8 cellular contexts compared by ENCODE assay signal in the genomic region with DNA sequence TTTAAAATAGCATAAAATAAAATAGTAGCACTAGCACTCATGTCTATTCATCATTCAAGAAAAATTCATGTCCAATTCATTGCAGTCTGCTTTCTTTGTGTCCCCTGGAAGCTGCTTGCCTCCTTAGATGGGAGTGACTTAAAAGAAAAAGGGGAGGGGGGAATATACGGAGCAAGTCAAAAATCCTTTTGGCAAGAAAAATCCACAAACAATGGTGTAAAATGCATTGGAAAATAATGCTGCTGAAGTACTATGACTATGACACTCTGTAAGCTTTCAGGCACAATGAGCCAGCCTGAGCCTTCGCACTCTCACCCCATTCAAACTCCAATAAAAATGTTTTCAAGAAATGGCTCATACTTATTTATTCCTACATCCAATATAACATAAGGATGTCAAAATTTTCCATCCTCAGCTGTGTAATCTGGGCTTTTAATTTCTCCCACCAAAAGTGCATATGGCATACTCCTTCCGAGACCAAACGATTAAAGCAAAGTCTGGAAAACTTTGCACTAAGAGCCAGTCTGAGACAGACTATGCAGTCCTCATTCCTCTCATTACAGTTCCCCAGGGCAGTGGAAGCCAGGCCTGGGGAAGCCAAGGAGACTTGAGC. TPM values are rescaled to one million over a fixed set of nuclear protein-coding genes. Genes with fewer than 3 reads are reported as not detected.
A peak's percentile ranks its signal among the peaks of the same experiment; 100 is the strongest.
DNase-seq lines count a peak whose midpoint lies in the region; ATAC-seq and TF ChIP-seq lines count a peak whose summit lies in the region.

No MANE protein-coding gene starts in this region.

- peaks cover 55% of the 10 kb centered on the region for H3K4me1 Mint-ChIP-seq in activated naive CD8-positive, alpha-beta T cell (ENCODE audit: low read depth)

- peak overlapping the region; percentile 96 for H3K27ac Mint-ChIP-seq in activated naive CD8-positive, alpha-beta T cell

- no peak overlapping the region for H3K9ac ChIP-seq in HUES48 (ENCODE audit: low read depth, low read length)
- peak overlapping the region; percentile 88 for H3K9ac ChIP-seq in skeletal muscle satellite cell (ENCODE audit: low read depth, low read length)

- no peaks in the 10 kb centered on the region for H3K9me3 ChIP-seq in HUES48 (ENCODE audit: control insufficient read depth, insufficient read depth, low read length)
- no peaks in the 10 kb centered on the region for H3K9me3 ChIP-seq in hepatocyte (ENCODE audit: low read depth)
- H3K9me3 ChIP-seq in skeletal muscle satellite cell (replicated peaks; ENCODE audit: low read length), result no peaks in the 10 kb centered on the region

- peak overlapping the region; percentile 90 for H3K4me3 Mint-ChIP-seq in activated naive CD8-positive, alpha-beta T cell

- no peak for ATAC-seq in HG02884 (IDR thresholded peaks at IDR 0.05; ENCODE audit: unreplicated experiment)
- no peak for ATAC-seq in HG03354 (IDR thresholded peaks at IDR 0.05; ENCODE audit: poor library complexity, severe bottlenecking, unreplicated experiment)

- peaks cover 2% of the 10 kb centered on the region for H3K36me3 Mint-ChIP-seq in activated naive CD8-positive, alpha-beta T cell

- H3K27me3 Mint-ChIP-seq in activated naive CD8-positive, alpha-beta T cell, result no peaks in the 10 kb centered on the region

- peaks cover 43% of the 10 kb centered on the region for H3K79me2 ChIP-seq in hepatocyte

- H3K4me2 ChIP-seq in hepatocyte (peak overlapping the region; percentile 68), skeletal muscle satellite cell (ENCODE audit: low read length) (peak overlapping the region; percentile 77)

- no peaks in the 10 kb centered on the region for H3K9me3 Mint-ChIP-seq in activated naive CD8-positive, alpha-beta T cell (ENCODE audit: low read depth)

- H3K4me1 ChIP-seq in HUES48 (ENCODE audit: control insufficient read depth, insufficient read depth, low read length) (peaks cover 29% of the 10 kb centered on the region), hepatocyte (ENCODE audit: insufficient read depth) (peaks cover 25% of the 10 kb centered on the region), skeletal muscle satellite cell (ENCODE audit: control insufficient read depth, insufficient read depth, low read length) (peaks cover 39% of the 10 kb centered on the region)

- no peak for TF ChIP-seq CTCF in hepatocyte (IDR thresholded peaks at IDR 0.05; ENCODE audit: poor library complexity)

- H3K27me3 ChIP-seq in HUES48 (ENCODE audit: control insufficient read depth, insufficient read depth, low read length), result no peaks in the 10 kb centered on the region; the same call in 1 of the 2 replicates
- no peaks in the 10 kb centered on the region for H3K27me3 ChIP-seq in hepatocyte
- no peaks in the 10 kb centered on the region for H3K27me3 ChIP-seq in skeletal muscle satellite cell (ENCODE audit: control insufficient read depth, insufficient read depth, low read length)

- H3K27ac ChIP-seq in HUES48 (ENCODE audit: low read depth, low read length) (peak overlapping the region; percentile 94), hepatocyte (peak overlapping the region; percentile 92)

- 8% methylated on average over 4 of the region's 4 CpGs for WGBS in hepatocyte (ENCODE audit: low lambda C conversion rate, missing lambda C conversion rate)

- H3K4me3 ChIP-seq in HUES48 (ENCODE audit: low read depth, low read length) (peak overlapping the region; percentile 75), hepatocyte (peak overlapping the region; percentile 62), skeletal muscle satellite cell (ENCODE audit: low read length) (peak overlapping the region; percentile 74)

- no peaks in the 10 kb centered on the region for H3K9me2 ChIP-seq in hepatocyte (replicated peaks; ENCODE audit: insufficient read depth)

- H3K36me3 ChIP-seq in HUES48 (ENCODE audit: control insufficient read depth, insufficient read depth, low read length) (no peaks in the 10 kb centered on the region), hepatocyte (replicated peaks; ENCODE audit: insufficient read depth, low read depth) (no peaks in the 10 kb centered on the region), skeletal muscle satellite cell (ENCODE audit: insufficient read depth, low read length) (no peaks in the 10 kb centered on the region)

- DNase-seq in hepatocyte (ENCODE audit: low spot score), result no peak
- DNase-seq in NCI-H2081 treated with DMSO at 0.1 percent for 48 hours (lab: John Stamatoyannopoulos, UW), result no peak
- DNase-seq in cortex of kidney (lab: John Stamatoyannopoulos, UW), result no peak

- no peak overlapping the region for H2AFZ ChIP-seq in hepatocyte

- peaks cover 5% of the 10 kb centered on the region for H4K20me1 ChIP-seq in hepatocyte (ENCODE audit: insufficient read depth, poor library complexity, severe bottlenecking)

RNA-seq across cellular contexts. Expression of gene NEDD9, which starts 0.8 kb away (rescaled TPM):
- 55.1 and 57.3 TPM in 2 replicates for total RNA-seq in hepatocyte
- 59.3 and 67.1 TPM in 2 replicates for polyA plus RNA-seq in hepatocyte
- 0.22 and 0.25 TPM in 2 replicates for total RNA-seq in skeletal muscle satellite cell (2012; rRNA removed)
